ENCODE assay signal across 18 cellular contexts in the genomic region with DNA sequence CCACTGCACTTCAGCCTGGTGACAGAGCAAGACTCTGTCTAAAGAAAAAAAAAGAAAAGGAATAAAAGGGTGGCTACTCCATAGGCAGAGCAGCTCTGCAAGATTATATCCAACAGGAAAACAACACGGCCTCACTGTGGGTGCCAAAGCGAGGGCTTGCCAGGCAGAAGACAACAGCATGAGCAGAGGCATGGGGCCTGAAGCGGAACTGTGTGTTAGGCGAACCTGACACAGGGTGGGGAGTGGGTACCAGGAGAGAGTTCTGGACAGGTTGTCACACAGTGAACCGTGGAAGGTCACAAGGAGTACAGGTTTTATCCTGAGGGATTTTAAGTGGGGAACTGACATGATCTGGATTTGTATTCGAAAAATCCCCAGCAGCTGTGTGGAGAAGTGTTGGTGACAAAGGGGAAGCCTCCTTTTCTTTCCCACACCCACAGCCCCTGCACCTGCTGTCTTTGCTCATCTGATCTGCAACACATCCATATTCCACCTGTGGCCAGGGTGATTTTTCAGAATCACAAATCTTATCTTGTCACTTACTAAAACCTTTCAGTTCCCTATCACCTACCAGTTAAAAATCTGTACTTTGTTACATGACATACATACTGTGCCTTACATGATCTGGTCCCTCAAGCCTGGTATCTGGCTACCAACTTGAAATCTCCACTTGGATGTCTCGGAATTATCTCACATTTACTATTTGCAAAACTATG. TPM values are rescaled to one million over a fixed set of nuclear protein-coding genes. Genes with fewer than 3 reads are reported as not detected.
DNase-seq lines count a peak whose midpoint lies in the region; ATAC-seq and FAIRE-seq lines count a peak whose summit lies in the region.
"Had no signal": no experiment of that assay in that cellular context is flagged by ENCODE, and none has a peak within 500 bp of the region (broad histone marks: within the 10 kb centered on the region; RNA-seq: fewer than 3 reads in every experiment).

No MANE protein-coding gene starts in this region.

- DNase-seq in RPMI8226 = peak; percentile 39
- DNase-seq in small intestine = no peak
- no peak for DNase-seq in activated CD4-positive, CD25-positive, alpha-beta regulatory T cell (lab: John Stamatoyannopoulos, UW)
- DNase-seq in cerebellar cortex (ENCODE audit: low spot score) = no peak
- no peak for DNase-seq in NCI-H510A (lab: John Stamatoyannopoulos, UW)
- DNase-seq: activated CD4-positive, alpha-beta T cell treated with anti-CD3 and anti-CD28 coated beads, Interleukin-2, amount 50 U/mL, for 48 hours; activated gamma-delta T cell; DMS 273 treated with DMSO at 0.1 percent for 48 hours; hypothalamus; NCI-H82; psoas muscle; Right ventricle myocardium superior; stimulated activated CD4-positive, alpha-beta T cell treated with anti-CD3 and anti-CD28 coated beads, Interleukin-15, amount 100 ng/mL, for 24 hours; tibial artery had no signal

- peaks cover 3 to 4% of the 10 kb centered on the region in 2 donors for H3K4me1 ChIP-seq in small intestine (ENCODE audit: control insufficient read depth in 2 of 2, insufficient read depth in 1 of 2, low read depth in 1 of 2, low read length in 1 of 2)
- H3K4me1 ChIP-seq: psoas muscle had no signal

- FAIRE-seq in small intestine (lab: Jason Lieb, UNC) = no peak

- no peak overlapping the region for H3K27ac ChIP-seq in small intestine (ENCODE audit: low read depth in 1 of 2, low read length in 1 of 2)
- H3K27ac ChIP-seq: psoas muscle, tibial artery had no signal

- no peaks in the 10 kb centered on the region for H3K9me3 ChIP-seq in small intestine (ENCODE audit: control insufficient read depth, low read depth)
- H3K9me3 ChIP-seq: psoas muscle, tibial artery had no signal

- no peaks in the 10 kb centered on the region for H3K36me3 ChIP-seq in small intestine (ENCODE audit: control insufficient read depth in 2 of 2, insufficient read depth in 2 of 2, low read length in 2 of 2)
- H3K36me3 ChIP-seq: tibial artery had no signal

- no peaks in the 10 kb centered on the region for H3K27me3 ChIP-seq in small intestine (ENCODE audit: control insufficient read depth in 2 of 2, insufficient read depth in 2 of 2, low read length in 2 of 2)
- H3K27me3 ChIP-seq: tibial artery had no signal

- WGBS in small intestine, 3 donors = 69 to 75% (median 73%) methylated on average over 7 of the region's 7 CpGs

- ATAC-seq in GM18502 (IDR thresholded peaks at IDR 0.05; ENCODE audit: poor library complexity, unreplicated experiment) (peak; percentile 65), GM21390 (IDR thresholded peaks at IDR 0.05; ENCODE audit: unreplicated experiment) (peak; percentile 65), HG02938 (IDR thresholded peaks at IDR 0.05; ENCODE audit: unreplicated experiment) (peak; percentile 58)
- ATAC-seq: left lobe of liver, psoas muscle had no signal

- peak overlapping the region in 1 of 2 donors; percentile 11 for H3K4me3 ChIP-seq in small intestine (ENCODE audit: low read depth in 1 of 2, low read length in 2 of 2)
- H3K4me3 ChIP-seq: psoas muscle, tibial artery had no signal

RNA-seq across cellular contexts. Expression of a gene that starts 23.2 kb away (rescaled TPM):
- 10 to 100 TPM; 37.9 to 76.7 (median 55.1) TPM for polyA plus RNA-seq in small intestine
